Comparison of ENCODE assay signal across 1 cellular context in genomic region chr19:44051654-44052402, GRCh38.
TF ChIP-seq lines count a peak whose summit lies in the region.

Gene ZNF223, plus strand, starts transcription at chr19:44052036. Its CDS starts 3,141 bp downstream, at chr19:44055177.

TF ChIP-seq in HepG2, 621 proteins besides CTCF, POLR2A, EP300 and RAD21 (continued from another document and continues in another):
- 0 out of 2 replicates have a peak, but pooled peaks have one; percentile 65 for TF ChIP-seq E2F1 (CRISPR knock-in tag; IDR thresholded peaks at IDR 0.05)
- no peak for TF ChIP-seq RARG (CRISPR knock-in tag; IDR thresholded peaks at IDR 0.05; ENCODE audit: low read depth)
- TF ChIP-seq NR2C2 (CRISPR knock-in tag; IDR thresholded peaks at IDR 0.05; ENCODE audit: borderline replicate concordance): peak; percentile 95
- TF ChIP-seq REPIN1 (CRISPR knock-in tag; IDR thresholded peaks at IDR 0.05; ENCODE audit: borderline replicate concordance, low read depth): no peak
- TF ChIP-seq, protein P1, sequence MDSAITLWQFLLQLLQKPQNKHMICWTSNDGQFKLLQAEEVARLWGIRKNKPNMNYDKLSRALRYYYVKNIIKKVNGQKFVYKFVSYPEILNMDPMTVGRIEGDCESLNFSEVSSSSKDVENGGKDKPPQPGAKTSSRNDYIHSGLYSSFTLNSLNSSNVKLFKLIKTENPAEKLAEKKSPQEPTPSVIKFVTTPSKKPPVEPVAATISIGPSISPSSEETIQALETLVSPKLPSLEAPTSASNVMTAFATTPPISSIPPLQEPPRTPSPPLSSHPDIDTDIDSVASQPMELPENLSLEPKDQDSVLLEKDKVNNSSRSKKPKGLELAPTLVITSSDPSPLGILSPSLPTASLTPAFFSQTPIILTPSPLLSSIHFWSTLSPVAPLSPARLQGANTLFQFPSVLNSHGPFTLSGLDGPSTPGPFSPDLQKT (CRISPR knock-in tag; IDR thresholded peaks at IDR 0.05; ENCODE audit: borderline replicate concordance): no peak; the same call in 1 of the 2 replicates
- no peak for TF ChIP-seq ZBTB2 (CRISPR knock-in tag; IDR thresholded peaks at IDR 0.05; ENCODE audit: low read depth)
- TF ChIP-seq, protein P2, sequence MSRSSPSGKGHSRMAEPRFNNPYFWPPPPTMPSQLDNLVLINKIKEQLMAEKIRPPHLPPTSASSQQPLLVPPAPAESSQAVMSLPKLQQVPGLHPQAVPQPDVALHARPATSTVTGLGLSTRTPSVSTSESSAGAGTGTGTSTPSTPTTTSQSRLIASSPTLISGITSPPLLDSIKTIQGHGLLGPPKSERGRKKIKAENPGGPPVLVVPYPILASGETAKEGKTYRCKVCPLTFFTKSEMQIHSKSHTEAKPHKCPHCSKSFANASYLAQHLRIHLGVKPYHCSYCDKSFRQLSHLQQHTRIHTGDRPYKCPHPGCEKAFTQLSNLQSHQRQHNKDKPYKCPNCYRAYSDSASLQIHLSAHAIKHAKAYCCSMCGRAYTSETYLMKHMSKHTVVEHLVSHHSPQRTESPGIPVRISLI (CRISPR knock-in tag; IDR thresholded peaks at IDR 0.05; ENCODE audit: borderline replicate concordance): 0 out of 2 replicates have a peak, but pooled peaks have one; percentile 24
- no peak for TF ChIP-seq HOXD1 (CRISPR knock-in tag; IDR thresholded peaks at IDR 0.05)
- TF ChIP-seq, protein P3, sequence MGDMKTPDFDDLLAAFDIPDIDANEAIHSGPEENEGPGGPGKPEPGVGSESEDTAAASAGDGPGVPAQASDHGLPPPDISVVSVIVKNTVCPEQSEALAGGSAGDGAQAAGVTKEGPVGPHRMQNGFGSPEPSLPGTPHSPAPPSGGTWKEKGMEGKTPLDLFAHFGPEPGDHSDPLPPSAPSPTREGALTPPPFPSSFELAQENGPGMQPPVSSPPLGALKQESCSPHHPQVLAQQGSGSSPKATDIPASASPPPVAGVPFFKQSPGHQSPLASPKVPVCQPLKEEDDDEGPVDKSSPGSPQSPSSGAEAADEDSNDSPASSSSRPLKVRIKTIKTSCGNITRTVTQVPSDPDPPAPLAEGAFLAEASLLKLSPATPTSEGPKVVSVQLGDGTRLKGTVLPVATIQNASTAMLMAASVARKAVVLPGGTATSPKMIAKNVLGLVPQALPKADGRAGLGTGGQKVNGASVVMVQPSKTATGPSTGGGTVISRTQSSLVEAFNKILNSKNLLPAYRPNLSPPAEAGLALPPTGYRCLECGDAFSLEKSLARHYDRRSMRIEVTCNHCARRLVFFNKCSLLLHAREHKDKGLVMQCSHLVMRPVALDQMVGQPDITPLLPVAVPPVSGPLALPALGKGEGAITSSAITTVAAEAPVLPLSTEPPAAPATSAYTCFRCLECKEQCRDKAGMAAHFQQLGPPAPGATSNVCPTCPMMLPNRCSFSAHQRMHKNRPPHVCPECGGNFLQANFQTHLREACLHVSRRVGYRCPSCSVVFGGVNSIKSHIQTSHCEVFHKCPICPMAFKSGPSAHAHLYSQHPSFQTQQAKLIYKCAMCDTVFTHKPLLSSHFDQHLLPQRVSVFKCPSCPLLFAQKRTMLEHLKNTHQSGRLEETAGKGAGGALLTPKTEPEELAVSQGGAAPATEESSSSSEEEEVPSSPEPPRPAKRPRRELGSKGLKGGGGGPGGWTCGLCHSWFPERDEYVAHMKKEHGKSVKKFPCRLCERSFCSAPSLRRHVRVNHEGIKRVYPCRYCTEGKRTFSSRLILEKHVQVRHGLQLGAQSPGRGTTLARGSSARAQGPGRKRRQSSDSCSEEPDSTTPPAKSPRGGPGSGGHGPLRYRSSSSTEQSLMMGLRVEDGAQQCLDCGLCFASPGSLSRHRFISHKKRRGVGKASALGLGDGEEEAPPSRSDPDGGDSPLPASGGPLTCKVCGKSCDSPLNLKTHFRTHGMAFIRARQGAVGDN (CRISPR knock-in tag; IDR thresholded peaks at IDR 0.05): peak; percentile 48
- no peak for TF ChIP-seq FOXO4 (CRISPR knock-in tag; conservative IDR thresholded peaks at IDR 0.05)
- TF ChIP-seq FOXK1 (CRISPR knock-in tag; IDR thresholded peaks at IDR 0.05; ENCODE audit: borderline replicate concordance, low read depth): peak; percentile 61; the same call in 1 of the 2 replicates
- TF ChIP-seq ZNF597 (CRISPR knock-in tag; IDR thresholded peaks at IDR 0.05): peak; percentile 47; the same call in 1 of the 2 replicates
- TF ChIP-seq MIER3 (CRISPR knock-in tag; IDR thresholded peaks at IDR 0.05; ENCODE audit: borderline replicate concordance): peak; percentile 69; the same call in 1 of the 2 replicates
- peak; percentile 82; the same call in 1 of the 2 replicates for TF ChIP-seq YEATS2 (CRISPR knock-in tag; IDR thresholded peaks at IDR 0.05; ENCODE audit: borderline replicate concordance)
- TF ChIP-seq ZNF800 (CRISPR knock-in tag; IDR thresholded peaks at IDR 0.05): no peak
- TF ChIP-seq TCF12 (IDR thresholded peaks at IDR 0.05): no peak
- TF ChIP-seq TCF12 (CRISPR knock-in tag; IDR thresholded peaks at IDR 0.05): no peak
- peak; percentile 53; the same call in 1 of the 2 replicates for TF ChIP-seq ISL2 (CRISPR knock-in tag; IDR thresholded peaks at IDR 0.05)
- peak; percentile 50; the same call in 1 of the 2 replicates for TF ChIP-seq PAXIP1 (CRISPR knock-in tag; conservative IDR thresholded peaks at IDR 0.05)
- TF ChIP-seq GATAD2A (CRISPR knock-in tag; IDR thresholded peaks at IDR 0.05): peak; percentile 45
- TF ChIP-seq NFYB (CRISPR knock-in tag; IDR thresholded peaks at IDR 0.05): peak; percentile 55
- no peak for TF ChIP-seq DPF2 (CRISPR knock-in tag; IDR thresholded peaks at IDR 0.05; ENCODE audit: borderline replicate concordance, low read depth)
- TF ChIP-seq ZNF274 (CRISPR knock-in tag; IDR thresholded peaks at IDR 0.05): no peak
- peak; percentile 28 for TF ChIP-seq XRCC5 (optimal IDR thresholded peaks at IDR 0.05; ENCODE audit: low read length)
- TF ChIP-seq ZNF737 (CRISPR knock-in tag; IDR thresholded peaks at IDR 0.05; ENCODE audit: borderline replicate concordance): no peak
- TF ChIP-seq ZNF143 (CRISPR knock-in tag; IDR thresholded peaks at IDR 0.05): peak; percentile 97
- TF ChIP-seq ZFX (CRISPR knock-in tag; IDR thresholded peaks at IDR 0.05; ENCODE audit: low read depth): peak; percentile 50; the same call in 1 of the 2 replicates
- no peak for TF ChIP-seq HHEX (CRISPR knock-in tag; IDR thresholded peaks at IDR 0.05)
- TF ChIP-seq ZNF598 (CRISPR knock-in tag; IDR thresholded peaks at IDR 0.05; ENCODE audit: borderline replicate concordance): no peak
- peak; percentile 5; the same call in 1 of the 2 replicates for TF ChIP-seq SOX5 (CRISPR knock-in tag; IDR thresholded peaks at IDR 0.05; ENCODE audit: borderline replicate concordance)
- peak; percentile 94 for TF ChIP-seq GABPB1 (CRISPR knock-in tag; IDR thresholded peaks at IDR 0.05)
- TF ChIP-seq HNF4G (IDR thresholded peaks at IDR 0.05; ENCODE audit: borderline replicate concordance, low read depth, low read length): no peak; the same call in none of the 2 replicates
- TF ChIP-seq HNF4G (CRISPR knock-in tag; IDR thresholded peaks at IDR 0.05; ENCODE audit: borderline replicate concordance, low read depth): peak; percentile 67
- TF ChIP-seq GATAD1 (CRISPR knock-in tag; IDR thresholded peaks at IDR 0.05): peak; percentile 84; the same call in 1 of the 2 replicates
- TF ChIP-seq MED1 (CRISPR knock-in tag; IDR thresholded peaks at IDR 0.05): peak; percentile 13; the same call in 1 of the 2 replicates
- peak; percentile 43; the same call in 1 of the 2 replicates for TF ChIP-seq ZBTB7B (CRISPR knock-in tag; IDR thresholded peaks at IDR 0.05)
- TF ChIP-seq PLSCR1 (CRISPR knock-in tag; IDR thresholded peaks at IDR 0.05; ENCODE audit: borderline replicate concordance): no peak
- TF ChIP-seq, protein P4, sequence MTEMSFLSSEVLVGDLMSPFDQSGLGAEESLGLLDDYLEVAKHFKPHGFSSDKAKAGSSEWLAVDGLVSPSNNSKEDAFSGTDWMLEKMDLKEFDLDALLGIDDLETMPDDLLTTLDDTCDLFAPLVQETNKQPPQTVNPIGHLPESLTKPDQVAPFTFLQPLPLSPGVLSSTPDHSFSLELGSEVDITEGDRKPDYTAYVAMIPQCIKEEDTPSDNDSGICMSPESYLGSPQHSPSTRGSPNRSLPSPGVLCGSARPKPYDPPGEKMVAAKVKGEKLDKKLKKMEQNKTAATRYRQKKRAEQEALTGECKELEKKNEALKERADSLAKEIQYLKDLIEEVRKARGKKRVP (CRISPR knock-in tag; IDR thresholded peaks at IDR 0.05): peak in 1 of 2 experiments; percentile 51; a peak in 1 of 4 replicates
- peak; percentile 40; the same call in 1 of the 2 replicates for TF ChIP-seq KDM2A (CRISPR knock-in tag; IDR thresholded peaks at IDR 0.05; ENCODE audit: borderline replicate concordance, low read depth)
- no peak for TF ChIP-seq SMAD9 (CRISPR knock-in tag; IDR thresholded peaks at IDR 0.05)
- TF ChIP-seq SMC3 (IDR thresholded peaks at IDR 0.05; ENCODE audit: low read length): peak; percentile 9; the same call in 1 of the 2 replicates
- TF ChIP-seq SOX6 (IDR thresholded peaks at IDR 0.05): no peak
- peak; percentile 40 for TF ChIP-seq SOX6 (CRISPR knock-in tag; IDR thresholded peaks at IDR 0.05)
